Comparison of ENCODE assay signal across 15 cellular contexts in the genomic region with DNA sequence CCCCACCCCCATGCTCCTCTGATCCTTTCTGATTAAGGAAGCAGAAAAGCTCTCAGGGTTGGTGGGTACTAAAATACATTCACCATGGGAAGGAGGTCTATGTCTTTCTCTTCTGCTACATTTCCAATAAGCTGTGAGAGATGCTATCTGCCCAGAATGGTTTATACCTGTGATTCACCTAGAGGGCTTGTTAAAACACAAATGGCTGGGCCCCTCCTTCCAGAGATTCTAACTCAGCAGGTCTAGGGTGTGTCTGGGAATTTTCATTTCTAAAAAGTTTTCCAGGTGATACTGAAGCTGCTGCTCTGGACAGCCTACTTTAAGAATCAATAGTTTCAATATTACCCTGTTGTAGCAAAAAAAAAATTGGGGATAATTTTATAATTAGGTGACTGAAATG.
DNase-seq lines count a peak whose midpoint lies in the region; ATAC-seq and TF ChIP-seq lines count a peak whose summit lies in the region.
"Had no signal": no experiment of that assay in that cellular context is flagged by ENCODE, and none has a peak within 500 bp of the region (broad histone marks: within the 10 kb centered on the region; RNA-seq: fewer than 3 reads in every experiment).

No MANE protein-coding gene starts in this region.

- H3K36me3 Mint-ChIP-seq in stimulated activated effector memory CD8-positive, alpha-beta T cell treated with anti-CD3 and anti-CD28 coated beads, Interleukin-12 subunit alpha, Interleukin-12 subunit beta, amount 100 ng/mL, for 72 hours: no peaks in the 10 kb centered on the region
- no peaks in the 10 kb centered on the region for H3K36me3 Mint-ChIP-seq in progenitor cell of endocrine pancreas (ENCODE audit: insufficient read depth)
- H3K36me3 Mint-ChIP-seq: CD4-positive, alpha-beta memory T cell had no signal

- TF ChIP-seq CTCF in RWPE1 (conservative IDR thresholded peaks at IDR 0.05; ENCODE audit: low read depth): no peak
- no peak for TF ChIP-seq CTCF in progenitor cell of endocrine pancreas (IDR thresholded peaks at IDR 0.05; ENCODE audit: unreplicated experiment)

- DNase-seq in RWPE1 (ENCODE audit: low spot score) (peak; percentile 7), SW480 (ENCODE audit: low spot score) (peak; percentile 22), epithelial cell of prostate (ENCODE audit: low read depth, low spot score) (peak; percentile 14), DMS53 treated with DMSO at 0.1 percent for 48 hours (lab: John Stamatoyannopoulos, UW; ENCODE audit: unreplicated experiment) (no peak), progenitor cell of endocrine pancreas (ENCODE audit: low spot score, unreplicated experiment) (no peak)
- no peak for DNase-seq in stimulated activated effector memory CD8-positive, alpha-beta T cell treated with anti-CD3 and anti-CD28 coated beads, Interleukin-12 subunit alpha, Interleukin-12 subunit beta, amount 100 ng/mL, for 72 hours (ENCODE audit: low spot score in 2 of 2)
- DNase-seq: C1 segment of cervical spinal cord; Calu3; CD4-positive, alpha-beta memory T cell; COR-L47; DMS53; DND-41; GM23248; H9 had no signal

- H3K9me3 Mint-ChIP-seq in stimulated activated effector memory CD8-positive, alpha-beta T cell treated with anti-CD3 and anti-CD28 coated beads, Interleukin-12 subunit alpha, Interleukin-12 subunit beta, amount 100 ng/mL, for 72 hours: no peaks in the 10 kb centered on the region
- no peaks in the 10 kb centered on the region for H3K9me3 Mint-ChIP-seq in progenitor cell of endocrine pancreas (ENCODE audit: low read depth)
- H3K9me3 Mint-ChIP-seq: H9 had no signal

- H3K4me3 Mint-ChIP-seq in stimulated activated effector memory CD8-positive, alpha-beta T cell treated with anti-CD3 and anti-CD28 coated beads, Interleukin-12 subunit alpha, Interleukin-12 subunit beta, amount 100 ng/mL, for 72 hours: no peak overlapping the region
- no peak overlapping the region for H3K4me3 Mint-ChIP-seq in progenitor cell of endocrine pancreas (ENCODE audit: low read depth)
- H3K4me3 Mint-ChIP-seq: CD4-positive, alpha-beta memory T cell; H9 had no signal

- POLR2A ChIA-PET in RWPE1 (lab: Yijun Ruan, JAX; ENCODE audit: low non-redundant PET): no interaction called here

- no peaks in the 10 kb centered on the region for H3K4me1 Mint-ChIP-seq in stimulated activated effector memory CD8-positive, alpha-beta T cell treated with anti-CD3 and anti-CD28 coated beads, Interleukin-12 subunit alpha, Interleukin-12 subunit beta, amount 100 ng/mL, for 72 hours
- H3K4me1 Mint-ChIP-seq in progenitor cell of endocrine pancreas (ENCODE audit: low read depth): peaks cover 7% of the 10 kb centered on the region
- H3K4me1 Mint-ChIP-seq: CD4-positive, alpha-beta memory T cell; H9 had no signal

- CTCF ChIA-PET in RWPE1 (lab: Yijun Ruan, JAX): interaction anchor here (0.6 kb wide), 1 partner anchor 1934 kb away, joined by 3 read pairs; no protein-coding TSS in a partner anchor

- H3K27me3 Mint-ChIP-seq in progenitor cell of endocrine pancreas: no peaks in the 10 kb centered on the region
- H3K27me3 Mint-ChIP-seq: CD4-positive, alpha-beta memory T cell had no signal

- no peak overlapping the region for H3K27ac ChIP-seq in RWPE1
- H3K27ac ChIP-seq in epithelial cell of prostate: no peak overlapping the region
- H3K27ac ChIP-seq: GM23248 had no signal

- no peak overlapping the region for H3K27ac Mint-ChIP-seq in stimulated activated effector memory CD8-positive, alpha-beta T cell treated with anti-CD3 and anti-CD28 coated beads, Interleukin-12 subunit alpha, Interleukin-12 subunit beta, amount 100 ng/mL, for 72 hours
- no peak overlapping the region for H3K27ac Mint-ChIP-seq in progenitor cell of endocrine pancreas
- H3K27ac Mint-ChIP-seq: CD4-positive, alpha-beta memory T cell had no signal

- ATAC-seq in stimulated activated effector memory CD8-positive, alpha-beta T cell treated with anti-CD3 and anti-CD28 coated beads, Interleukin-12 subunit alpha, Interleukin-12 subunit beta, amount 100 ng/mL, for 72 hours: no peak
- ATAC-seq: HCT116 had no signal

Comparison
In these comparisons a context has a peak if more than half of its experiments do, and no peak if none do; other contexts are left out.
1. DNase-seq: peak in RWPE1 (single experiment), SW480 (single experiment) and epithelial cell of prostate (single experiment); none in DMS53 treated with DMSO at 0.1 percent for 48 hours (single experiment), stimulated activated effector memory CD8-positive, alpha-beta T cell treated with anti-CD3 and anti-CD28 coated beads, Interleukin-12 subunit alpha, Interleukin-12 subunit beta, amount 100 ng/mL, for 72 hours (0 of 2) and progenitor cell of endocrine pancreas (single experiment).